ENCODE assay signal across 5 cellular contexts in genomic region chr19:30811397-30812098, GRCh38.
"Had no signal": no experiment of that assay in that cellular context is flagged by ENCODE, and none has a peak within 500 bp of the region (broad histone marks: within the 10 kb centered on the region; RNA-seq: fewer than 3 reads in every experiment).

No MANE protein-coding gene starts in this region.

- H3K36me3 ChIP-seq: HAP-1 had no signal

- H3K4me1 ChIP-seq: HAP-1 had no signal

- H3K27ac ChIP-seq: GM23248 had no signal

- ATAC-seq: HCT116 had no signal

- H3K9me3 ChIP-seq: HAP-1 had no signal

- H3K4me3 ChIP-seq: GM23248, HAP-1 had no signal

- DNase-seq: GM23248, GOT3, H7 had no signal
